ENCODE assay signal across 8 cellular contexts in genomic region chr11:76234704-76235232, GRCh38. TPM values are rescaled to one million over a fixed set of nuclear protein-coding genes. Genes with fewer than 3 reads are reported as not detected.
DNase-seq lines count a peak whose midpoint lies in the region; ATAC-seq lines count a peak whose summit lies in the region.

No MANE protein-coding gene starts in this region.

- H3K4me3 ChIP-seq in neuron (ENCODE audit: low read length), result peak overlapping the region; percentile 58

- peak overlapping the region; percentile 94 for H3K27ac Mint-ChIP-seq in activated naive CD4-positive, alpha-beta T cell treated with anti-CD3 and anti-CD28 coated beads, Interleukin-2, amount 10 ng/mL, durations not matched to agents 7 days and 5 days
- H3K27ac Mint-ChIP-seq in activated CD4-positive, alpha-beta memory T cell treated with anti-CD3 and anti-CD28 coated beads for 36 hours, result peak overlapping the region; percentile 84

- H3K36me3 Mint-ChIP-seq in activated naive CD4-positive, alpha-beta T cell treated with anti-CD3 and anti-CD28 coated beads, Interleukin-2, amount 10 ng/mL, durations not matched to agents 7 days and 5 days, result peaks cover 7% of the 10 kb centered on the region
- H3K36me3 Mint-ChIP-seq in activated CD4-positive, alpha-beta memory T cell treated with anti-CD3 and anti-CD28 coated beads for 36 hours, result peaks cover 6% of the 10 kb centered on the region

- H3K27me3 ChIP-seq in neuron (ENCODE audit: insufficient read depth, low read length), result peaks cover 4% of the 10 kb centered on the region

- CTCF ChIA-PET in activated naive CD4-positive, alpha-beta T cell treated with anti-CD3 and anti-CD28 coated beads, Interleukin-2, amount 10 ng/mL, durations not matched to agents 7 days and 5 days (lab: Charles Lee), result interaction anchor here (1.2 to 11.0 kb wide), 4 partner anchors 13 to 123 kb away, joined by 3 to 106 read pairs (median 4); partner anchors contain the start of gene WNT11
- CTCF ChIA-PET in activated CD4-positive, alpha-beta memory T cell treated with anti-CD3 and anti-CD28 coated beads for 36 hours (lab: Charles Lee), result interaction anchor here (0.7 to 5.1 kb wide), 6 partner anchors 26 to 686 kb away, joined by 3 to 94 read pairs (median 3); no protein-coding TSS in a partner anchor

- H3K27me3 Mint-ChIP-seq in activated naive CD4-positive, alpha-beta T cell treated with anti-CD3 and anti-CD28 coated beads, Interleukin-2, amount 10 ng/mL, durations not matched to agents 7 days and 5 days, result peaks cover 81% of the 10 kb centered on the region
- H3K27me3 Mint-ChIP-seq in activated CD4-positive, alpha-beta memory T cell treated with anti-CD3 and anti-CD28 coated beads for 36 hours, result no peaks in the 10 kb centered on the region

- peak overlapping the region; percentile 89 for H3K4me3 Mint-ChIP-seq in activated naive CD4-positive, alpha-beta T cell treated with anti-CD3 and anti-CD28 coated beads, Interleukin-2, amount 10 ng/mL, durations not matched to agents 7 days and 5 days
- peak overlapping the region; percentile 81 for H3K4me3 Mint-ChIP-seq in activated CD4-positive, alpha-beta memory T cell treated with anti-CD3 and anti-CD28 coated beads for 36 hours

- POLR2A ChIA-PET in activated CD4-positive, alpha-beta memory T cell treated with anti-CD3 and anti-CD28 coated beads for 36 hours (lab: Charles Lee), result interaction anchor here (0.5 to 1.9 kb wide), 6 partner anchors 24 to 410 kb away, joined by 3 to 5 read pairs (median 4); no protein-coding TSS in a partner anchor

- peak; percentile 21 for ATAC-seq in HG03354 (IDR thresholded peaks at IDR 0.05; ENCODE audit: poor library complexity, severe bottlenecking, unreplicated experiment)

- peaks cover 57% of the 10 kb centered on the region for H3K4me1 Mint-ChIP-seq in activated naive CD4-positive, alpha-beta T cell treated with anti-CD3 and anti-CD28 coated beads, Interleukin-2, amount 10 ng/mL, durations not matched to agents 7 days and 5 days
- peaks cover 44% of the 10 kb centered on the region for H3K4me1 Mint-ChIP-seq in activated CD4-positive, alpha-beta memory T cell treated with anti-CD3 and anti-CD28 coated beads for 36 hours (ENCODE audit: low read depth)

- H3K9me3 Mint-ChIP-seq in activated naive CD4-positive, alpha-beta T cell treated with anti-CD3 and anti-CD28 coated beads, Interleukin-2, amount 10 ng/mL, durations not matched to agents 7 days and 5 days, result no peaks in the 10 kb centered on the region
- H3K9me3 Mint-ChIP-seq in activated CD4-positive, alpha-beta memory T cell treated with anti-CD3 and anti-CD28 coated beads for 36 hours, result no peaks in the 10 kb centered on the region

- no peaks in the 10 kb centered on the region for H3K36me3 ChIP-seq in neuron (ENCODE audit: insufficient read depth, low read length)

- DNase-seq in activated naive CD4-positive, alpha-beta T cell treated with anti-CD3 and anti-CD28 coated beads, Interleukin-2, amount 10 ng/mL, durations not matched to agents 7 days and 5 days, result no peak
- no peak for DNase-seq in activated naive CD4-positive, alpha-beta T cell treated with Interleukin-2 at 50 U/mL for 16 hours
- DNase-seq in activated CD4-positive, alpha-beta memory T cell treated with anti-CD3 and anti-CD28 coated beads for 36 hours, result no peak
- peak; percentile 76 for DNase-seq in fibroblast of peridontal ligament (ENCODE audit: extremely low read depth)
- DNase-seq in NCI-H1436 (lab: John Stamatoyannopoulos, UW), result no peak
- no peak for DNase-seq in NCI-H1694 treated with DMSO at 0.1 percent for 48 hours (lab: John Stamatoyannopoulos, UW)

- H3K9me3 ChIP-seq in neuron (ENCODE audit: low read length), result no peaks in the 10 kb centered on the region

- peak overlapping the region; percentile 86 for H2AFZ ChIP-seq in neuron (ENCODE audit: low read depth, low read length)

- intact Hi-C loops in activated CD4-positive, alpha-beta memory T cell treated with anti-CD3 and anti-CD28 coated beads for 36 hours (cut with micrococcal nuclease), result loop anchor here (1.0 to 10.0 kb wide), 5 partner anchors 27 to 1400 kb away; partner anchors contain the start of genes CLNS1A, GVQW3 and THAP12

- peaks cover 4% of the 10 kb centered on the region for H3K4me1 ChIP-seq in neuron (ENCODE audit: insufficient read depth, low read length)

RNA-seq across cellular contexts. Expression of gene WNT11, which starts 28.5 kb away (rescaled TPM):
- total RNA-seq in activated CD4-positive, alpha-beta memory T cell treated with anti-CD3 and anti-CD28 coated beads for 36 hours, result not detected
